ENCODE assay signal across 1 cellular context in the genomic region with DNA sequence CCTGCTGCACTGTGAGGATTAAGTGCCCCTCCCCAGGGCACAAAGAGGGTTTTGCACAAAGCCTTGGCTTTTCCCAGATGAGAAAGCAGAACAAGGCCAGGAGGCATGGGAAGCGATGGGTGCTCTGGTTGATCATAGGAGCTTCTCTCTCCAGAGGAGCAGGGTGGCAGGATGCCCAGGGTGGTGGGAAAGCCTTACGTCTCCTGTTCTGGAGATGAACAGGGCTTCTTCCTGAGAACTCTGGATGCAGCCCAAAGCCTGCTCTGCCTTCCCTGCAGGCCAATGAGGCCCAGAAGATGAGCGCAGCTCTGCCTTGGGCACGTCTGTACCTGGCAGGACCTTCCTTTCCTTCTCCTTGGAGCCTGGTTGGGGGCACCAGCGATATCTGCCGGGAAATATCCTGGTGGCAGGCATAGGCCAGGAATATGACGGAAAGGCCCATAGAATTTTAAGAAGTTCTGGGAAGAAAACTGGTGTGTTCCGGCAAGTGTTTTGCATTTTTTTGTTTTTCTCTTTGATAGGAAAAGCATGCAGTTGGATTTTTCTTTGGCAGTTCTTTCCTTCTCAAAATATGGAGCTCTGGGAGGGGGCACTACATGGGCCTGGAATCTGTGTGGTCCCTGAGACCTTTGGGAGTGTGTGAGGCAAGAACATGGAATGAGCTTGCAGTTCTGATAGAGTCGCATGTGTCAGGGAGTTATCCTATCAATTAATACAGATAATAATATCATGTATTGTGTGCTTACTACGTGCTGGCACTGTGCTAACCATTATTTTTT.
TF ChIP-seq lines count a peak whose summit lies in the region.

No MANE protein-coding gene starts in this region.

TF ChIP-seq in GM23338, 12 proteins besides CTCF, POLR2A, EP300 and RAD21 (continued from another document):
- TF ChIP-seq, protein P1, sequence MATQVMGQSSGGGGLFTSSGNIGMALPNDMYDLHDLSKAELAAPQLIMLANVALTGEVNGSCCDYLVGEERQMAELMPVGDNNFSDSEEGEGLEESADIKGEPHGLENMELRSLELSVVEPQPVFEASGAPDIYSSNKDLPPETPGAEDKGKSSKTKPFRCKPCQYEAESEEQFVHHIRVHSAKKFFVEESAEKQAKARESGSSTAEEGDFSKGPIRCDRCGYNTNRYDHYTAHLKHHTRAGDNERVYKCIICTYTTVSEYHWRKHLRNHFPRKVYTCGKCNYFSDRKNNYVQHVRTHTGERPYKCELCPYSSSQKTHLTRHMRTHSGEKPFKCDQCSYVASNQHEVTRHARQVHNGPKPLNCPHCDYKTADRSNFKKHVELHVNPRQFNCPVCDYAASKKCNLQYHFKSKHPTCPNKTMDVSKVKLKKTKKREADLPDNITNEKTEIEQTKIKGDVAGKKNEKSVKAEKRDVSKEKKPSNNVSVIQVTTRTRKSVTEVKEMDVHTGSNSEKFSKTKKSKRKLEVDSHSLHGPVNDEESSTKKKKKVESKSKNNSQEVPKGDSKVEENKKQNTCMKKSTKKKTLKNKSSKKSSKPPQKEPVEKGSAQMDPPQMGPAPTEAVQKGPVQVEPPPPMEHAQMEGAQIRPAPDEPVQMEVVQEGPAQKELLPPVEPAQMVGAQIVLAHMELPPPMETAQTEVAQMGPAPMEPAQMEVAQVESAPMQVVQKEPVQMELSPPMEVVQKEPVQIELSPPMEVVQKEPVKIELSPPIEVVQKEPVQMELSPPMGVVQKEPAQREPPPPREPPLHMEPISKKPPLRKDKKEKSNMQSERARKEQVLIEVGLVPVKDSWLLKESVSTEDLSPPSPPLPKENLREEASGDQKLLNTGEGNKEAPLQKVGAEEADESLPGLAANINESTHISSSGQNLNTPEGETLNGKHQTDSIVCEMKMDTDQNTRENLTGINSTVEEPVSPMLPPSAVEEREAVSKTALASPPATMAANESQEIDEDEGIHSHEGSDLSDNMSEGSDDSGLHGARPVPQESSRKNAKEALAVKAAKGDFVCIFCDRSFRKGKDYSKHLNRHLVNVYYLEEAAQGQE (IDR thresholded peaks at IDR 0.05; ENCODE audit: unreplicated experiment) = no peak
- no peak for TF ChIP-seq JUNB (IDR thresholded peaks at IDR 0.05; ENCODE audit: unreplicated experiment)
- no peak for TF ChIP-seq CREB1 (CRISPR knock-in tag; IDR thresholded peaks at IDR 0.05; ENCODE audit: low read depth)
- no peak for TF ChIP-seq ZNF114 (CRISPR knock-in tag; IDR thresholded peaks at IDR 0.05)
- TF ChIP-seq POLR2AphosphoS5 (IDR thresholded peaks at IDR 0.05; ENCODE audit: low read depth) = no peak
- TF ChIP-seq, protein P2, sequence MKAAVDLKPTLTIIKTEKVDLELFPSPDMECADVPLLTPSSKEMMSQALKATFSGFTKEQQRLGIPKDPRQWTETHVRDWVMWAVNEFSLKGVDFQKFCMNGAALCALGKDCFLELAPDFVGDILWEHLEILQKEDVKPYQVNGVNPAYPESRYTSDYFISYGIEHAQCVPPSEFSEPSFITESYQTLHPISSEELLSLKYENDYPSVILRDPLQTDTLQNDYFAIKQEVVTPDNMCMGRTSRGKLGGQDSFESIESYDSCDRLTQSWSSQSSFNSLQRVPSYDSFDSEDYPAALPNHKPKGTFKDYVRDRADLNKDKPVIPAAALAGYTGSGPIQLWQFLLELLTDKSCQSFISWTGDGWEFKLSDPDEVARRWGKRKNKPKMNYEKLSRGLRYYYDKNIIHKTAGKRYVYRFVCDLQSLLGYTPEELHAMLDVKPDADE (IDR thresholded peaks at IDR 0.05) = no peak
- no peak for TF ChIP-seq NANOG (IDR thresholded peaks at IDR 0.05; ENCODE audit: borderline replicate concordance)
TF ChIP-seq in GM23338: peak in this region for 0.
